In genomic region chr11:57480409-57481137, GRCh38 we compare ENCODE assay signal across 8 cellular contexts. TPM values are rescaled to one million over a fixed set of nuclear protein-coding genes. Genes with fewer than 3 reads are reported as not detected.
DNase-seq lines count a peak whose midpoint lies in the region; ATAC-seq and TF ChIP-seq lines count a peak whose summit lies in the region.

No MANE protein-coding gene starts in this region.

- no peak overlapping the region for H3K27ac ChIP-seq in adrenal gland

- intact Hi-C loops in adrenal gland (cut with DNase I), result loop anchor here in 1 of 2 donors (10.0 kb wide), 1 partner anchor 136 kb away; no protein-coding TSS in a partner anchor

- peaks cover 18 to 26% of the 10 kb centered on the region in 2 donors for H3K4me1 ChIP-seq in adrenal gland (replicated peaks in 1 of 2)

- peaks cover 14% of the 10 kb centered on the region for H3K27me3 ChIP-seq in BJ (ENCODE audit: control insufficient read depth, insufficient read depth, low read length)
- H3K27me3 ChIP-seq in adrenal gland, result no peaks in the 10 kb centered on the region

- ATAC-seq in GM19351 (IDR thresholded peaks at IDR 0.05; ENCODE audit: unreplicated experiment), result peak; percentile 38
- no peak for ATAC-seq in HG02840 (IDR thresholded peaks at IDR 0.05; ENCODE audit: low FRiP score, unreplicated experiment)

- peaks cover 6 to 16% (median 9%) of the 10 kb centered on the region in 3 donors for H3K36me3 Mint-ChIP-seq in immature natural killer cell

- H3K4me3 ChIP-seq in BJ (ENCODE audit: low read depth, low read length), result no peak overlapping the region
- no peak overlapping the region for H3K4me3 ChIP-seq in adrenal gland

- POLR2A ChIA-PET in BJ (lab: Charles Lee), result no interaction called here

- no peak for DNase-seq in BJ (ENCODE audit: low read depth)
- DNase-seq in M059J (ENCODE audit: low read depth), result peak; percentile 59
- peak; percentile 41 for DNase-seq in T follicular helper cell (ENCODE audit: low read depth)
- DNase-seq in adrenal gland, result peak; percentile 54 to 78 (median 66)
- peak; percentile 35 to 44 (median 36) for DNase-seq in immature natural killer cell
- peak; percentile 77 to 78 for DNase-seq in stimulated activated CD4-positive, alpha-beta T cell treated with anti-CD3 and anti-CD28 coated beads, Interleukin-2, amount 100 ng/mL, for 48 hours

- no peak for TF ChIP-seq POLR2A in adrenal gland (IDR thresholded peaks at IDR 0.05)

- peak; percentile 75 for TF ChIP-seq CTCF in BJ (IDR thresholded peaks at IDR 0.05; ENCODE audit: insufficient read depth, low read depth, low read length)
- peak; percentile 49 to 72 (median 56) for TF ChIP-seq CTCF in adrenal gland (IDR thresholded peaks at IDR 0.05)

- H3K36me3 ChIP-seq in BJ (ENCODE audit: control insufficient read depth, insufficient read depth, low read length) (peaks cover 2% of the 10 kb centered on the region; the same call in 1 of the 2 replicates), adrenal gland (replicated peaks in 1 of 2) (no peaks in the 10 kb centered on the region)

- H3K4me1 Mint-ChIP-seq in immature natural killer cell, result peaks cover 7 to 12% of the 10 kb centered on the region in 2 donors

- H3K9me3 Mint-ChIP-seq in immature natural killer cell, result no peaks in the 10 kb centered on the region

- CTCF ChIA-PET in BJ (lab: Yijun Ruan, JAX), result interaction anchor here (0.6 to 10.3 kb wide), 9 partner anchors 8 to 135 kb away, joined by 3 to 188 read pairs (median 3); partner anchors contain the start of gene RTN4RL2

- no peak overlapping the region for H3K4me3 Mint-ChIP-seq in immature natural killer cell

- H3K27ac Mint-ChIP-seq in immature natural killer cell, result peak overlapping the region in 2 of 6 donors; percentile 4 to 45

- 23 to 30% (median 28%) methylated on average over 2 to 9 of the region's 9 CpGs for WGBS in adrenal gland, 4 donors

- peaks cover 0 to 8% (median 3%) of the 10 kb centered on the region in 3 donors for H3K27me3 Mint-ChIP-seq in immature natural killer cell (ENCODE audit: low read depth in 3 of 3)

- no peaks in the 10 kb centered on the region for H3K9me3 ChIP-seq in adrenal gland (replicated peaks in 1 of 3)

RNA-seq across cellular contexts. Expression of gene RTN4RL2, which starts 20.2 kb away (rescaled TPM):
- 0.10 and 0.43 TPM in 2 replicates for polyA plus RNA-seq in BJ (2011; rRNA removed)
- polyA minus RNA-seq in BJ (2011; rRNA and poly(A)+ RNA removed), result not detected in 2 replicates
- total RNA-seq in M059J (2014; rRNA removed; shearing (Covaris generic)), result 0.34 and 0.96 TPM in 2 replicates
- 1 to 10 TPM in 3 of 8 donors, under 1 TPM in 4, not detected in 1; 0.24 to 2.1 (median 0.71) TPM for total RNA-seq in adrenal gland
- polyA plus RNA-seq in adrenal gland, result 1 to 10 TPM in 1 of 3 donors, under 1 TPM in 1, not detected in 1; 0.56 to 1.0 TPM
- polyA plus RNA-seq in immature natural killer cell, result under 1 TPM; 0.38 to 0.71 (median 0.68) TPM

RNA-seq across cellular contexts. Expression of gene SLC43A1, which starts 34.9 kb away (rescaled TPM):
- polyA plus RNA-seq in BJ (2011; rRNA removed), result 11.8 and 23.4 TPM in 2 replicates
- polyA minus RNA-seq in BJ (2011; rRNA and poly(A)+ RNA removed), result 13.3 and 17.9 TPM in 2 replicates
- total RNA-seq in M059J (2014; rRNA removed; shearing (Covaris generic)), result 4.8 and 6.9 TPM in 2 replicates
- 10 to 100 TPM in 7 of 8 donors, 1 to 10 TPM in 1; 6.8 to 32.3 (median 26.4) TPM for total RNA-seq in adrenal gland
- polyA plus RNA-seq in adrenal gland, result 10 to 100 TPM in 2 of 3 donors, 1 to 10 TPM in 1; 3.8 to 24.8 (median 14.8) TPM
- 10 to 100 TPM; 15.8 to 20.3 (median 17.5) TPM for polyA plus RNA-seq in immature natural killer cell

RNA-seq across cellular contexts. Expression of gene TIMM10, which starts 50.0 kb away (rescaled TPM):
- polyA plus RNA-seq in BJ (2011; rRNA removed) (90.5 and 91.7 TPM in 2 replicates), adrenal gland (10 to 100 TPM; 23.9 to 72.5 (median 48.8) TPM), immature natural killer cell (100 to 1,000 TPM in 1 of 3 donors, 10 to 100 TPM in 2; 52.9 to 101 (median 55.7) TPM)
- polyA minus RNA-seq in BJ (2011; rRNA and poly(A)+ RNA removed), result 11.3 and 24.7 TPM in 2 replicates
- 44.6 and 47.9 TPM in 2 replicates for total RNA-seq in M059J (2014; rRNA removed; shearing (Covaris generic))
- 10 to 100 TPM; 35.6 to 89.0 (median 53.7) TPM for total RNA-seq in adrenal gland

RNA-seq across cellular contexts. Expression of gene SLC43A3, which starts 53.7 kb away (rescaled TPM):
- polyA plus RNA-seq in BJ (2011; rRNA removed), result 16.7 and 26.7 TPM in 2 replicates
- polyA minus RNA-seq in BJ (2011; rRNA and poly(A)+ RNA removed), result 11.7 and 22.9 TPM in 2 replicates
- 77.4 and 95.1 TPM in 2 replicates for total RNA-seq in M059J (2014; rRNA removed; shearing (Covaris generic))
- total RNA-seq in adrenal gland, result 10 to 100 TPM; 14.0 to 72.7 (median 36.8) TPM
- 10 to 100 TPM; 20.7 to 36.1 (median 23.2) TPM for polyA plus RNA-seq in adrenal gland
- 10 to 100 TPM; 11.4 to 17.1 (median 12.4) TPM for polyA plus RNA-seq in immature natural killer cell

RNA-seq across cellular contexts. Expression of gene SMTNL1, which starts 56.8 kb away (rescaled TPM):
- polyA plus RNA-seq in BJ (2011; rRNA removed) (not detected in 2 replicates), adrenal gland (not detected), immature natural killer cell (under 1 TPM in 2 of 3 donors, not detected in 1; 0.12 to 0.47 TPM)
- polyA minus RNA-seq in BJ (2011; rRNA and poly(A)+ RNA removed), result not detected in 2 replicates
- not detected in 2 replicates for total RNA-seq in M059J (2014; rRNA removed; shearing (Covaris generic))
- total RNA-seq in adrenal gland, result under 1 TPM in 1 of 8 donors, not detected in 7; 0.30 TPM
